ENCODE assay signal across 16 cellular contexts in the genomic region with DNA sequence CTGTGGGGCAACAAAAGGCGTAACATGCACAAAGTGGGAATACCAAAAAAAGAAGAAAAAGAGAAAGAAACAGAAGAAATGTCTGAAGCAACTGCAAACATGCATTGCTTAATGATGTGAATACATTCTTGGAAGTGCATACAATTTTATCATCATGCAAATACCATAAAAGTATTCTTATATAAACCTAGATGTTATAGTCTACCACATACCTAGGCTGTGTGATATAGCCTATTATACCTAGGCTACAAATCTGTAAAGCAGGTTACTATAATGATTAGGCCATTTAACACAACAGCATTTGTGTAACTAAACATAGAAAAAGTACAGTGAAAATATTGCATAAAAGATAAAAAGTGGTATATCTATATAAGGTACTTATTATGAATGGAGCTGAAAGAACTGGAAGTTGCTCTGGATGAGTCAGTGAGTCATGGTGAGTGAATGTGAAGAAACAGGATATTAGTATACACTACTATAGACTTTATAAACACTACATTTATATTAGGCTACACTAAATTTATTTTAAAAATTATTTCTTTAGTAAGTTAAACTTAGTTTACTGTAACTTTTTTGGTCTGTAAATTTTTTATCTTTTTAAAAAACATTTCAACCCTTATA.
DNase-seq lines count a peak whose midpoint lies in the region; TF ChIP-seq lines count a peak whose summit lies in the region.
"Had no signal": no experiment of that assay in that cellular context is flagged by ENCODE, and none has a peak within 500 bp of the region (broad histone marks: within the 10 kb centered on the region; RNA-seq: fewer than 3 reads in every experiment).

No MANE protein-coding gene starts in this region.

- TF ChIP-seq CTCF in fibroblast of mammary gland (conservative IDR thresholded peaks at IDR 0.05; ENCODE audit: control insufficient read depth, insufficient read depth, low read depth, low read length), result no peak

- no peak overlapping the region for H3K4me3 ChIP-seq in fibroblast of mammary gland (ENCODE audit: control insufficient read depth, low read depth, low read length)

- DNase-seq in NOMO-1 treated with DMSO at 0.1 percent for 48 hours (lab: John Stamatoyannopoulos, UW; ENCODE audit: unreplicated experiment) (peak; percentile 23), NOMO-1 treated with dmso at 0.1 percent for 144 hours (lab: John Stamatoyannopoulos, UW; ENCODE audit: unreplicated experiment) (no peak), SK-MEL-5 (ENCODE audit: low read depth, low spot score) (peak; percentile 3), fibroblast of mammary gland (ENCODE audit: low read depth) (peak; percentile 78), smooth muscle cell of the brain vasculature (ENCODE audit: low read depth, low spot score) (peak; percentile 39), SHP77 treated with DMSO at 0.1 percent for 48 hours (lab: John Stamatoyannopoulos, UW) (no peak)
- DNase-seq in activated CD4-positive, CD25-positive, alpha-beta regulatory T cell treated with anti-CD3 and anti-CD28 coated beads, Interleukin-2, amount 50 U/mL, for 72 hours, result no peak
- DNase-seq in central memory CD4-positive, alpha-beta T cell, result no peak
- DNase-seq: 8988T; activated naive CD8-positive, alpha-beta T cell treated with anti-CD3 and anti-CD28 coated beads for 36 hours; DMS 273 treated with DMSO at 0.1 percent for 48 hours; Karpas-422; NCI-H2227 treated with DMSO at 0.1 percent for 48 hours; nucleus accumbens; SHP77; stimulated activated CD4-positive, alpha-beta T cell treated with anti-CD3 and anti-CD28 coated beads, Interleukin-15, amount 100 ng/mL, for 24 hours had no signal

- in situ Hi-C loops in SK-MEL-5 (cut with HindIII; ENCODE audit: low pct_unique_long_range_greater_than_20kb, low sequenced_read_pairs), result loop anchor here (25.0 kb wide), 1 partner anchor 1504 kb away; no protein-coding TSS in a partner anchor

Comparison
In these comparisons a context has a peak if more than half of its experiments do, and no peak if none do; other contexts are left out.
1. DNase-seq: peak in NOMO-1 treated with DMSO at 0.1 percent for 48 hours (single experiment), SK-MEL-5 (single experiment), fibroblast of mammary gland (single experiment) and smooth muscle cell of the brain vasculature (single experiment); none in NOMO-1 treated with dmso at 0.1 percent for 144 hours (single experiment), activated CD4-positive, CD25-positive, alpha-beta regulatory T cell treated with anti-CD3 and anti-CD28 coated beads, Interleukin-2, amount 50 U/mL, for 72 hours (single experiment), central memory CD4-positive, alpha-beta T cell (single experiment) and SHP77 treated with DMSO at 0.1 percent for 48 hours (single experiment).